Comparison of ENCODE assay signal across 28 cellular contexts in genomic region chr3:62566022-62566557, GRCh38.
"Had no signal": no experiment of that assay in that cellular context is flagged by ENCODE, and none has a peak within 500 bp of the region (broad histone marks: within the 10 kb centered on the region; RNA-seq: fewer than 3 reads in every experiment).

No MANE protein-coding gene starts in this region.

- H3K9ac ChIP-seq: neural progenitor cell, parathyroid adenoma had no signal

- H3K4me2 ChIP-seq: neural progenitor cell, smooth muscle cell had no signal

- H3K27ac ChIP-seq: epithelial cell of prostate, gastrocnemius medialis, left ventricle myocardium inferior, neural progenitor cell, parathyroid adenoma, psoas muscle, uterus had no signal

- H3K27me3 ChIP-seq: gastrocnemius medialis, neural progenitor cell, uterus had no signal

- H3K4me1 ChIP-seq: gastrocnemius medialis, neural progenitor cell, parathyroid adenoma, psoas muscle, uterus had no signal

- H2AFZ ChIP-seq: neural progenitor cell, parathyroid adenoma had no signal

- H3K4me3 ChIP-seq: gastrocnemius medialis, left ventricle myocardium inferior, lung, neural progenitor cell, psoas muscle, smooth muscle cell, uterus had no signal

- DNase-seq: activated CD4-positive, alpha-beta T cell treated with anti-CD3 and anti-CD28 coated beads for 1 hour; activated CD4-positive, alpha-beta T cell treated with anti-CD3 and anti-CD28 coated beads, Interleukin-2, amount 10 ng/mL, durations not matched to agents 7 days and 5 days; activated CD8-positive, alpha-beta T cell treated with anti-CD3 and anti-CD28 coated beads for 36 hours; activated T-cell treated with anti-CD3 and anti-CD28 coated beads, Interleukin-2, amount 50 U/mL, for 4 hours; anterior cingulate cortex; dermis blood vessel endothelial cell; effector CD4-positive, alpha-beta T cell; gastrocnemius medialis; glutamatergic neuron; islet precursor cell; left ventricle myocardium inferior; natural killer cell; occipital lobe; psoas muscle; stimulated activated CD4-positive, alpha-beta T cell treated with anti-CD3 and anti-CD28 coated beads, Interleukin-1b, Interleukin-23, amount 100 ng/mL, for 48 hours; stimulated activated CD4-positive, alpha-beta T cell treated with anti-CD3 and anti-CD28 coated beads, Interleukin-4, amount 100 ng/mL, for 4 hours; stimulated activated CD8-positive, alpha-beta memory T cell treated with anti-CD3 and anti-CD28 coated beads, Interleukin-4, amount 100 ng/mL, for 48 hours; stimulated activated naive CD8-positive, alpha-beta T cell treated with anti-CD3 and anti-CD28 coated beads, Interleukin-15, amount 100 ng/mL, for 72 hours; substantia nigra; uterus had no signal

- H3K36me3 ChIP-seq: gastrocnemius medialis, left ventricle myocardium inferior, neural progenitor cell, uterus had no signal

- ATAC-seq: activated CD8-positive, alpha-beta T cell treated with anti-CD3 and anti-CD28 coated beads for 36 hours; activated T-cell treated with anti-CD3 and anti-CD28 coated beads, Interleukin-2, amount 50 U/mL, for 4 hours; activated T-helper 17 cell treated with anti-CD3 and anti-CD28 coated beads, Interleukin-2, amount 50 U/mL, for 72 hours; gastrocnemius medialis; natural killer cell; psoas muscle; stimulated activated memory B cell treated with anti-CD40 and anti-IgM and Interleukin-4, amounts not matched to agents 10 μg/mL and 1 μg/mL and 100 μg/mL, for 72 hours; stimulated activated naive CD8-positive, alpha-beta T cell treated with anti-CD3 and anti-CD28 coated beads, Interleukin-15, amount 100 ng/mL, for 72 hours; WTC11 had no signal

- H3K9me3 ChIP-seq: gastrocnemius medialis, left ventricle myocardium inferior, psoas muscle, uterus had no signal

- H3K79me2 ChIP-seq: parathyroid adenoma had no signal
